Comparison of ENCODE assay signal across 21 cellular contexts in the genomic region with DNA sequence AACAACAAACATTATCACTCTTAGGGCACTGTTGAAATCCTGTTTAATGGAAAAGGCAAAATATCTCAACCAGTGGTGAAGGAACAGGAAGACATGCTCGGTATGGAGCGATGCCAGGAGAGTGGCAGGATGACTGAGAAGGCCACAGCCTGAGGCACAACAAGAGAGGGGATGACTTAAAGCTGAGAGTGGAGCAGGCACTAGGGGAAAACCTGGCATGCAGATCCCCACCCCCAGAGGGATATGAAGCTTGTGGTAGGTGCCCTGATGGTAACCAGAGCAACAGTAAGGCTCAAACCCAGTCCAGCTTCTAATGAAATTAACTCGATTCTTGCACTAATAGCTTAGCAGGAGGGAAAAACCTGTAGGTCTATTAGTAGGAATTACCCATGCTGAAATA. TPM values are rescaled to one million over a fixed set of nuclear protein-coding genes. Genes with fewer than 3 reads are reported as not detected.
DNase-seq lines count a peak whose midpoint lies in the region; ATAC-seq and TF ChIP-seq lines count a peak whose summit lies in the region.
"Had no signal": no experiment of that assay in that cellular context is flagged by ENCODE, and none has a peak within 500 bp of the region (broad histone marks: within the 10 kb centered on the region; RNA-seq: fewer than 3 reads in every experiment).

No MANE protein-coding gene starts in this region.

- POLR2A ChIA-PET in WTC11 (lab: Charles Lee), result no interaction called here

- DNase-seq in Daoy (ENCODE audit: low read depth) (peak; percentile 51), WTC11 (ENCODE audit: low spot score) (no peak), memory B cell (ENCODE audit: low spot score in 2 of 2) (no peak), aorta (no peak)
- DNase-seq: ACHN; activated CD4-positive, alpha-beta T cell treated with anti-CD3 and anti-CD28 coated beads, Interleukin-2, amount 10 ng/mL, durations not matched to agents 24 days and 14 days; activated effector memory CD4-positive, alpha-beta T cell treated with anti-CD3 and anti-CD28 coated beads, Interleukin-2, amount 50 U/mL, for 16 hours; activated T-cell treated with anti-CD3 and anti-CD28 coated beads, Interleukin-2, amount 50 U/mL, for 1 hour; GOT3; NCI-H2029; NCI-H774; right lobe of liver; stimulated activated CD4-positive, alpha-beta T cell treated with anti-CD3 and anti-CD28 coated beads, Interleukin-4, amount 100 ng/mL, for 24 hours; upper lobe of left lung; WERI-Rb-1 had no signal

- CTCF ChIA-PET in WTC11 (lab: Charles Lee), result interaction anchor here (0.8 to 1.7 kb wide), 3 partner anchors 11 to 420 kb away, joined by 3 to 13 read pairs (median 4); no protein-coding TSS in a partner anchor

- no peaks in the 10 kb centered on the region for H3K9me3 Mint-ChIP-seq in WTC11
- H3K9me3 Mint-ChIP-seq in memory B cell, result no peaks in the 10 kb centered on the region
- H3K9me3 Mint-ChIP-seq: activated CD4-positive, alpha-beta T cell treated with anti-CD3 and anti-CD28 coated beads, Interleukin-2, amount 10 ng/mL, durations not matched to agents 24 days and 14 days; stimulated activated effector memory CD8-positive, alpha-beta T cell treated with anti-CD3 and anti-CD28 coated beads, Interleukin-12 subunit alpha, Interleukin-12 subunit beta, amount 100 ng/mL, for 72 hours had no signal

- intact Hi-C loops in aorta (cut with DNase I), result no loop called here

- H3K4me1 Mint-ChIP-seq in WTC11, result no peaks in the 10 kb centered on the region
- no peaks in the 10 kb centered on the region for H3K4me1 Mint-ChIP-seq in memory B cell
- H3K4me1 Mint-ChIP-seq: nephron; stimulated activated effector memory CD8-positive, alpha-beta T cell treated with anti-CD3 and anti-CD28 coated beads, Interleukin-12 subunit alpha, Interleukin-12 subunit beta, amount 100 ng/mL, for 72 hours had no signal

- ATAC-seq in HG03045 (IDR thresholded peaks at IDR 0.05; ENCODE audit: unreplicated experiment) (peak; percentile 43), WTC11 (no peak), memory B cell (ENCODE audit: low read depth) (no peak), HG03108 (IDR thresholded peaks at IDR 0.05; ENCODE audit: unreplicated experiment) (no peak), GM21515 (IDR thresholded peaks at IDR 0.05; ENCODE audit: unreplicated experiment) (no peak), HG03442 (IDR thresholded peaks at IDR 0.05; ENCODE audit: unreplicated experiment) (no peak), aorta (ENCODE audit: low FRiP score) (no peak)
- ATAC-seq: stimulated activated effector memory CD8-positive, alpha-beta T cell treated with anti-CD3 and anti-CD28 coated beads, Interleukin-12 subunit alpha, Interleukin-12 subunit beta, amount 100 ng/mL, for 72 hours had no signal

- H3K9me3 ChIP-seq in aorta (ENCODE audit: control insufficient read depth, low read length), result no peaks in the 10 kb centered on the region
- H3K9me3 ChIP-seq: right lobe of liver, upper lobe of left lung had no signal

- H3K36me3 ChIP-seq in aorta (ENCODE audit: control insufficient read depth in 1 of 2, insufficient read depth in 2 of 2, low read length in 1 of 2), result peaks cover 4 to 5% of the 10 kb centered on the region in 2 donors

- H3K27me3 ChIP-seq in aorta (ENCODE audit: control insufficient read depth in 1 of 2, insufficient read depth in 2 of 2, low read length in 1 of 2), result no peaks in the 10 kb centered on the region
- H3K27me3 ChIP-seq: right lobe of liver, upper lobe of left lung had no signal

- no peak overlapping the region for H3K4me3 ChIP-seq in aorta (ENCODE audit: low read length in 2 of 2)
- H3K4me3 ChIP-seq: right lobe of liver, upper lobe of left lung had no signal

- no peaks in the 10 kb centered on the region for H3K4me1 ChIP-seq in aorta (ENCODE audit: control insufficient read depth in 1 of 2, insufficient read depth in 2 of 2, low read length in 2 of 2)
- H3K4me1 ChIP-seq: right lobe of liver, upper lobe of left lung had no signal

- H3K27me3 Mint-ChIP-seq in WTC11 (ENCODE audit: low read depth) (no peaks in the 10 kb centered on the region), memory B cell (no peaks in the 10 kb centered on the region)
- H3K27me3 Mint-ChIP-seq: activated CD4-positive, alpha-beta T cell treated with anti-CD3 and anti-CD28 coated beads, Interleukin-2, amount 10 ng/mL, durations not matched to agents 24 days and 14 days had no signal

- H3K4me3 Mint-ChIP-seq in WTC11, result no peak overlapping the region
- no peak overlapping the region for H3K4me3 Mint-ChIP-seq in memory B cell
- H3K4me3 Mint-ChIP-seq: activated CD4-positive, alpha-beta T cell treated with anti-CD3 and anti-CD28 coated beads, Interleukin-2, amount 10 ng/mL, durations not matched to agents 24 days and 14 days; nephron; stimulated activated effector memory CD8-positive, alpha-beta T cell treated with anti-CD3 and anti-CD28 coated beads, Interleukin-12 subunit alpha, Interleukin-12 subunit beta, amount 100 ng/mL, for 72 hours had no signal

- H3K27ac Mint-ChIP-seq in WTC11, result 0 out of 2 replicates have a peak overlapping the region, but pooled peaks have one; percentile 46
- peak overlapping the region; percentile 75 for H3K27ac Mint-ChIP-seq in memory B cell
- H3K27ac Mint-ChIP-seq: activated CD4-positive, alpha-beta T cell treated with anti-CD3 and anti-CD28 coated beads, Interleukin-2, amount 10 ng/mL, durations not matched to agents 24 days and 14 days; nephron; stimulated activated effector memory CD8-positive, alpha-beta T cell treated with anti-CD3 and anti-CD28 coated beads, Interleukin-12 subunit alpha, Interleukin-12 subunit beta, amount 100 ng/mL, for 72 hours had no signal

- peaks cover 23% of the 10 kb centered on the region for H3K36me3 Mint-ChIP-seq in WTC11
- H3K36me3 Mint-ChIP-seq in memory B cell, result peaks cover 40% of the 10 kb centered on the region

- no peak overlapping the region for H3K27ac ChIP-seq in aorta (ENCODE audit: low read depth in 1 of 2, low read length in 2 of 2)
- H3K27ac ChIP-seq: right lobe of liver, WERI-Rb-1 had no signal

- WGBS in aorta, 2 donors, result 93 to 94% methylated on average over 3 of the region's 3 CpGs

- TF ChIP-seq CTCF in WTC11 (IDR thresholded peaks at IDR 0.05), result no peak

TF ChIP-seq in WTC11, 78 proteins besides CTCF, POLR2A, EP300 and RAD21 (continues in another document):
- TF ChIP-seq, protein P1, sequence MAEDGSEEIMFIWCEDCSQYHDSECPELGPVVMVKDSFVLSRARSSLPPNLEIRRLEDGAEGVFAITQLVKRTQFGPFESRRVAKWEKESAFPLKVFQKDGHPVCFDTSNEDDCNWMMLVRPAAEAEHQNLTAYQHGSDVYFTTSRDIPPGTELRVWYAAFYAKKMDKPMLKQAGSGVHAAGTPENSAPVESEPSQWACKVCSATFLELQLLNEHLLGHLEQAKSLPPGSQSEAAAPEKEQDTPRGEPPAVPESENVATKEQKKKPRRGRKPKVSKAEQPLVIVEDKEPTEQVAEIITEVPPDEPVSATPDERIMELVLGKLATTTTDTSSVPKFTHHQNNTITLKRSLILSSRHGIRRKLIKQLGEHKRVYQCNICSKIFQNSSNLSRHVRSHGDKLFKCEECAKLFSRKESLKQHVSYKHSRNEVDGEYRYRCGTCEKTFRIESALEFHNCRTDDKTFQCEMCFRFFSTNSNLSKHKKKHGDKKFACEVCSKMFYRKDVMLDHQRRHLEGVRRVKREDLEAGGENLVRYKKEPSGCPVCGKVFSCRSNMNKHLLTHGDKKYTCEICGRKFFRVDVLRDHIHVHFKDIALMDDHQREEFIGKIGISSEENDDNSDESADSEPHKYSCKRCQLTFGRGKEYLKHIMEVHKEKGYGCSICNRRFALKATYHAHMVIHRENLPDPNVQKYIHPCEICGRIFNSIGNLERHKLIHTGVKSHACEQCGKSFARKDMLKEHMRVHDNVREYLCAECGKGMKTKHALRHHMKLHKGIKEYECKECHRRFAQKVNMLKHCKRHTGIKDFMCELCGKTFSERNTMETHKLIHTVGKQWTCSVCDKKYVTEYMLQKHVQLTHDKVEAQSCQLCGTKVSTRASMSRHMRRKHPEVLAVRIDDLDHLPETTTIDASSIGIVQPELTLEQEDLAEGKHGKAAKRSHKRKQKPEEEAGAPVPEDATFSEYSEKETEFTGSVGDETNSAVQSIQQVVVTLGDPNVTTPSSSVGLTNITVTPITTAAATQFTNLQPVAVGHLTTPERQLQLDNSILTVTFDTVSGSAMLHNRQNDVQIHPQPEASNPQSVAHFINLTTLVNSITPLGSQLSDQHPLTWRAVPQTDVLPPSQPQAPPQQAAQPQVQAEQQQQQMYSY (CRISPR knock-in tag; IDR thresholded peaks at IDR 0.05), result no peak
- TF ChIP-seq ZNF671 (CRISPR knock-in tag; IDR thresholded peaks at IDR 0.05), result no peak
- no peak for TF ChIP-seq SP1 (CRISPR knock-in tag; conservative IDR thresholded peaks at IDR 0.05)
- no peak for TF ChIP-seq FOXP4 (CRISPR knock-in tag; IDR thresholded peaks at IDR 0.05)

RNA-seq across cellular contexts. Expression of gene LYSMD4, which starts 40.4 kb away (rescaled TPM):
- total RNA-seq in Daoy (2014; rRNA removed; shearing (Covaris generic)), result 2.5 and 3.6 TPM in 2 replicates
- total RNA-seq in WTC11 (2021), result 14.1 to 15.3 TPM (median 14.9 TPM) in 3 replicates
- 10 to 100 TPM in 1 of 2 donors, 1 to 10 TPM in 1; 7.7 to 14.3 TPM for total RNA-seq in aorta
- polyA plus RNA-seq in aorta, result 10 to 100 TPM in 1 of 2 donors, 1 to 10 TPM in 1; 1.9 to 12.4 TPM
